In the genomic region with DNA sequence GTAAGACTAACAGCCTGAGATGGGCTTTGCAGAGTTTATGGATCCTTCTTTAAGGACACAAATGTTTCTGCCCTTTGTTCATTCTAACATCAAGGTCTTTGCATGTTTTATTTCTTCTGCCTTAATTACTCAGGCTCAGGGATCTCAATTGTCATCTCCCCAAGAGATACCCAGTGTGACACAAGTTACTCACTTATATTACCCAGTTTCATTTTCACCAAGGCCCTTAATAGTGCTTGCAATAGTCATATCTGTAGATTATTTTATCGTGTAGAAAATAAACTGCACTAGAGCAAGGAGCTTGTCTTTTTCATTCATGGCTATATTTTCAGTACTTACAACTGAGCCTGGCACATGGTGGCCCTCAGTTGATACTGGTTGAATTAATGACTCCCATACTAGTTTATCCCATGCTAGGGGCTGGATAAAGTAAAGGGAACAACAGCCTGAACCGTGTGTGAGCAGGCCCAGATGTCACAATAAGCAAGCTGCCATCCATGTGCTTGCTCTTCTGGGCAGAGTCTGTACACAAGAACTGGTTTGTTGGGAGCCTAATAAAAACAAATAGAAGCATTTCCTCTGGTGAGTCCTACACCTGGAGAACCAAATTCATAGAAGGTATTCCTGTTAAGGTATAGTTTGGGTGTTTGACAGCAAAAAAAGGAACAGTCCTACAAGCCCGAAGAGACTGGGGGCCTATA, we compare ENCODE assay signal across 23 cellular contexts.
"Had no signal": no experiment of that assay in that cellular context is flagged by ENCODE, and none has a peak within 500 bp of the region (broad histone marks: within the 10 kb centered on the region; RNA-seq: fewer than 3 reads in every experiment).

No MANE protein-coding gene starts in this region.

- H3K9me3 ChIP-seq: adrenal gland had no signal

- DNase-seq: activated B cell treated with CpG ODN at 0.5 μM for 24 hours; activated CD4-positive, alpha-beta T cell treated with anti-CD3 and anti-CD28 coated beads for 1 hour; activated CD4-positive, alpha-beta T cell treated with anti-CD3 and anti-CD28 coated beads, Interleukin-2, amount 10 ng/mL, durations not matched to agents 24 days and 14 days; activated CD4-positive, alpha-beta T cell treated with anti-CD3 and anti-CD28 coated beads, Interleukin-2, amount 50 U/mL, for 48 hours; activated naive CD4-positive, alpha-beta T cell treated with anti-CD3 and anti-CD28 coated beads, Interleukin-2, amount 50 U/mL, for 16 hours; activated naive CD8-positive, alpha-beta T cell treated with anti-CD3 and anti-CD28 coated beads, Interleukin-2, amount 10 ng/mL, durations not matched to agents 7 days and 5 days; activated T-cell treated with anti-CD3 and anti-CD28 coated beads for 4 hours; activated T-cell treated with anti-CD3 and anti-CD28 coated beads, Interleukin-2, amount 50 U/mL, for 48 hours; adrenal gland; anterior cingulate cortex; KG1; MG63; MV-4-11; NCI-H1092 treated with DMSO at 0.1 percent for 48 hours; NCI-H1417 treated with DMSO at 0.1 percent for 48 hours; NCI-H1694; NCI-H2081; NCI-H2171; NCI-H2227 treated with DMSO at 0.1 percent for 48 hours; NCI-H446 treated with DMSO at 0.1 percent for 48 hours; NCI-H526 treated with DMSO at 0.1 percent for 48 hours; PC-9; SHP77 treated with DMSO at 0.1 percent for 48 hours had no signal

- H3K27ac ChIP-seq: adrenal gland, PC-9 had no signal

- H3K27me3 ChIP-seq: adrenal gland, MG63 had no signal

- H3K4me3 ChIP-seq: adrenal gland, MG63, PC-9 had no signal

- H3K4me1 ChIP-seq: adrenal gland had no signal

- H3K36me3 ChIP-seq: adrenal gland, MG63 had no signal
